8 cellular contexts compared by ENCODE assay signal in genomic region chrX:41085883-41086626, GRCh38. TPM values are rescaled to one million over a fixed set of nuclear protein-coding genes. Genes with fewer than 3 reads are reported as not detected.
DNase-seq lines count a peak whose midpoint lies in the region; ATAC-seq and TF ChIP-seq lines count a peak whose summit lies in the region.

No MANE protein-coding gene starts in this region.

- TF ChIP-seq POLR2A in GM19193 (IDR thresholded peaks at IDR 0.05; ENCODE audit: extremely low read depth, insufficient read depth, insufficient read length), result peak; percentile 61

- peaks cover 67 to 92% (median 83%) of the 10 kb centered on the region in 11 experiments for H3K27me3 ChIP-seq in BLaER1 treated with 17β-estradiol and CSF1 and Interleukin-3, amounts not matched to agents 10 nM and 100 nM
- no peaks in the 10 kb centered on the region for H3K27me3 ChIP-seq in WERI-Rb-1 (ENCODE audit: insufficient read depth, low read depth, severe bottlenecking)
- no peaks in the 10 kb centered on the region for H3K27me3 ChIP-seq in kidney epithelial cell (ENCODE audit: control insufficient read depth, insufficient read depth, low read length)

- H3K4me2 ChIP-seq in BLaER1 treated with 17β-estradiol and CSF1 and Interleukin-3, amounts not matched to agents 10 nM and 100 nM, result peak overlapping the region; percentile 67 to 88 (median 84)

- in situ Hi-C loops in KBM-7 (cut with MboI; ENCODE audit: low pct_unique_long_range_greater_than_20kb, low sequenced_read_pairs), result no loop called here

- ATAC-seq in GM21423 (IDR thresholded peaks at IDR 0.05; ENCODE audit: unreplicated experiment), result no peak

- H3K9ac ChIP-seq in BLaER1 treated with 17β-estradiol and CSF1 and Interleukin-3, amounts not matched to agents 10 nM and 100 nM, result peak overlapping the region; percentile 97 to 100 (median 99)

- H4K20me1 ChIP-seq in BLaER1 treated with 17β-estradiol and CSF1 and Interleukin-3, amounts not matched to agents 10 nM and 100 nM, result peaks cover 48 to 67% (median 54%) of the 10 kb centered on the region in 11 experiments

- TF ChIP-seq CTCF in WERI-Rb-1 (IDR thresholded peaks at IDR 0.05; ENCODE audit: low read depth, low read length) (no peak), kidney epithelial cell (IDR thresholded peaks at IDR 0.05; ENCODE audit: insufficient read depth, low read length, poor library complexity, severe bottlenecking) (no peak)

- peak; percentile 79 for DNase-seq in KBM-7
- peak; percentile 62 for DNase-seq in WERI-Rb-1
- DNase-seq in cerebellar cortex (ENCODE audit: low spot score), result peak; percentile 42
- no peak for DNase-seq in kidney epithelial cell (ENCODE audit: low read depth)
- peak; percentile 2 to 28 (median 8) for DNase-seq in stimulated activated CD4-positive, alpha-beta T cell treated with anti-CD3 and anti-CD28 coated beads, Interleukin-1b, Interleukin-23, amount 100 ng/mL, for 24 hours (ENCODE audit: low read depth in 4 of 4, low spot score in 1 of 4)

- H3K4me1 ChIP-seq in BLaER1 treated with 17β-estradiol and CSF1 and Interleukin-3, amounts not matched to agents 10 nM and 100 nM, result peaks cover 14 to 54% (median 35%) of the 10 kb centered on the region in 10 experiments; a peak in 19 of 20 replicates

- peak overlapping the region; percentile 98 to 100 (median 100) for H3K27ac ChIP-seq in BLaER1 treated with 17β-estradiol and CSF1 and Interleukin-3, amounts not matched to agents 10 nM and 100 nM
- peak overlapping the region; percentile 100 for H3K27ac ChIP-seq in WERI-Rb-1

- H3K4me3 ChIP-seq in BLaER1 treated with 17β-estradiol and CSF1 and Interleukin-3, amounts not matched to agents 10 nM and 100 nM, result peak overlapping the region; percentile 74 to 95 (median 86)
- peak overlapping the region; percentile 78 for H3K4me3 ChIP-seq in WERI-Rb-1 (ENCODE audit: low read depth, low read length)
- peak overlapping the region; percentile 65 for H3K4me3 ChIP-seq in kidney epithelial cell (ENCODE audit: low read depth, low read length)

- no peaks in the 10 kb centered on the region for H3K9me3 ChIP-seq in BLaER1 treated with 17β-estradiol and CSF1 and Interleukin-3, amounts not matched to agents 10 nM and 100 nM (replicated peaks in 1 of 11)
- no peaks in the 10 kb centered on the region for H3K9me3 ChIP-seq in WERI-Rb-1 (ENCODE audit: severe bottlenecking)

- H3K36me3 ChIP-seq in BLaER1 treated with 17β-estradiol and CSF1 and Interleukin-3, amounts not matched to agents 10 nM and 100 nM, result peaks cover 0 to 20% (median 0%) of the 10 kb centered on the region in 11 experiments; a peak in 4 of 22 replicates
- H3K36me3 ChIP-seq in WERI-Rb-1 (peaks cover 21% of the 10 kb centered on the region), kidney epithelial cell (ENCODE audit: control insufficient read depth, insufficient read depth, low read length) (no peaks in the 10 kb centered on the region)

RNA-seq across cellular contexts. Expression of gene USP9X, which starts 0.8 kb away (rescaled TPM):
- 53.7 and 56.3 TPM in 2 replicates for total RNA-seq in kidney epithelial cell
